In genomic region chr17:5508855-5509254, GRCh38 we compare ENCODE assay signal across 10 cellular contexts. TPM values are rescaled to one million over a fixed set of nuclear protein-coding genes. Genes with fewer than 3 reads are reported as not detected.
DNase-seq lines count a peak whose midpoint lies in the region; ATAC-seq and TF ChIP-seq lines count a peak whose summit lies in the region.
"Had no signal": no experiment of that assay in that cellular context is flagged by ENCODE, and none has a peak within 500 bp of the region (broad histone marks: within the 10 kb centered on the region; RNA-seq: fewer than 3 reads in every experiment).

No MANE protein-coding gene starts in this region.

- no peaks in the 10 kb centered on the region for H3K4me1 ChIP-seq in mucosa of descending colon (ENCODE audit: low read depth)

- TF ChIP-seq CTCF in brain microvascular endothelial cell (IDR thresholded peaks at IDR 0.05; ENCODE audit: low read depth, low read length, missing control alignments) = no peak
- no peak for TF ChIP-seq CTCF in mucosa of descending colon (IDR thresholded peaks at IDR 0.05)

- peaks cover 19% of the 10 kb centered on the region for H3K36me3 Mint-ChIP-seq in activated naive CD8-positive, alpha-beta T cell treated with anti-CD3 and anti-CD28 coated beads for 36 hours

- H3K4me1 Mint-ChIP-seq in activated naive CD8-positive, alpha-beta T cell treated with anti-CD3 and anti-CD28 coated beads for 36 hours = peaks cover 20% of the 10 kb centered on the region

- H3K36me3 ChIP-seq in brain microvascular endothelial cell (replicated peaks) = no peaks in the 10 kb centered on the region
- H3K36me3 ChIP-seq in mucosa of descending colon (ENCODE audit: low read depth) = no peaks in the 10 kb centered on the region

- in situ Hi-C loops in brain microvascular endothelial cell (cut with HindIII; ENCODE audit: low pct_ligation_motif_present, low sequenced_read_pairs) = no loop called here

- no peak overlapping the region for H3K27ac Mint-ChIP-seq in activated naive CD8-positive, alpha-beta T cell treated with anti-CD3 and anti-CD28 coated beads for 36 hours

- ATAC-seq in mucosa of descending colon (peak; percentile 28), GM21723 (IDR thresholded peaks at IDR 0.05; ENCODE audit: unreplicated experiment) (no peak)

- no peaks in the 10 kb centered on the region for H3K9me3 ChIP-seq in mucosa of descending colon

- peak overlapping the region; percentile 87 for H3K27ac ChIP-seq in brain microvascular endothelial cell

- DNase-seq in DMS79 (lab: John Stamatoyannopoulos, UW) (peak; percentile 82), NCI-H187 treated with DMSO at 0.1 percent for 48 hours (lab: John Stamatoyannopoulos, UW) (peak; percentile 25), brain microvascular endothelial cell (peak; percentile 94), mucosa of descending colon (no peak), NOMO-1 treated with DMSO at 0.1 percent for 48 hours (lab: John Stamatoyannopoulos, UW; ENCODE audit: unreplicated experiment) (no peak), NCI-H2081 (lab: John Stamatoyannopoulos, UW) (no peak)
- DNase-seq in activated naive CD8-positive, alpha-beta T cell treated with anti-CD3 and anti-CD28 coated beads for 36 hours = no peak
- DNase-seq: activated CD4-positive, CD25-positive, alpha-beta regulatory T cell treated with anti-CD3 and anti-CD28 coated beads, Interleukin-2, amount 50 U/mL, for 72 hours; OCI-M1 had no signal

- H3K9me3 Mint-ChIP-seq in activated naive CD8-positive, alpha-beta T cell treated with anti-CD3 and anti-CD28 coated beads for 36 hours = peaks cover 6% of the 10 kb centered on the region

- no peaks in the 10 kb centered on the region for H3K27me3 ChIP-seq in brain microvascular endothelial cell (replicated peaks)

- H3K27me3 Mint-ChIP-seq in activated naive CD8-positive, alpha-beta T cell treated with anti-CD3 and anti-CD28 coated beads for 36 hours = no peaks in the 10 kb centered on the region

- no peak overlapping the region for H3K4me3 ChIP-seq in brain microvascular endothelial cell (ENCODE audit: low read depth, low read length)
- no peak overlapping the region for H3K4me3 ChIP-seq in mucosa of descending colon

- intact Hi-C loops in mucosa of descending colon (cut with DNase I, micrococcal nuclease) = no loop called here

- no peak overlapping the region for H3K4me3 Mint-ChIP-seq in activated naive CD8-positive, alpha-beta T cell treated with anti-CD3 and anti-CD28 coated beads for 36 hours

RNA-seq across cellular contexts. Expression of gene MIS12, which starts 22.5 kb away (rescaled TPM):
- 10 to 100 TPM; 10.2 to 14.3 (median 12.0) TPM for total RNA-seq in mucosa of descending colon
- total RNA-seq in activated naive CD8-positive, alpha-beta T cell treated with anti-CD3 and anti-CD28 coated beads for 36 hours = 10 to 100 TPM; 44.3 to 45.5 TPM

RNA-seq across cellular contexts. Expression of gene DERL2, which starts 22.9 kb away (rescaled TPM):
- total RNA-seq in mucosa of descending colon = 10 to 100 TPM; 43.9 to 58.5 (median 58.3) TPM
- total RNA-seq in activated naive CD8-positive, alpha-beta T cell treated with anti-CD3 and anti-CD28 coated beads for 36 hours = 10 to 100 TPM; 71.8 to 77.6 TPM

RNA-seq across cellular contexts. Expression of gene DHX33, which starts 40.1 kb away (rescaled TPM):
- 10 to 100 TPM in 1 of 3 donors, 1 to 10 TPM in 2; 9.4 to 12.7 (median 9.7) TPM for total RNA-seq in mucosa of descending colon
- 10 to 100 TPM; 49.7 to 49.9 TPM for total RNA-seq in activated naive CD8-positive, alpha-beta T cell treated with anti-CD3 and anti-CD28 coated beads for 36 hours

Comparison
In these comparisons a context has a peak if more than half of its experiments do, and no peak if none do; other contexts are left out.
1. DNase-seq: peak in DMS79 (single experiment), NCI-H187 treated with DMSO at 0.1 percent for 48 hours (single experiment) and brain microvascular endothelial cell (single experiment); none in mucosa of descending colon (0 of 3), NOMO-1 treated with DMSO at 0.1 percent for 48 hours (single experiment), NCI-H2081 (0 of 2) and activated naive CD8-positive, alpha-beta T cell treated with anti-CD3 and anti-CD28 coated beads for 36 hours (single experiment).